In genomic region chr2:11764359-11764758, GRCh38 we compare ENCODE assay signal across 14 cellular contexts. TPM values are rescaled to one million over a fixed set of nuclear protein-coding genes. Genes with fewer than 3 reads are reported as not detected.
A peak's percentile ranks its signal among the peaks of the same experiment; 100 is the strongest.
DNase-seq lines count a peak whose midpoint lies in the region; ATAC-seq and TF ChIP-seq lines count a peak whose summit lies in the region.
"Had no signal": no experiment of that assay in that cellular context is flagged by ENCODE, and none has a peak within 500 bp of the region (broad histone marks: within the 10 kb centered on the region; RNA-seq: fewer than 3 reads in every experiment).

No MANE protein-coding gene starts in this region.

- no peak overlapping the region for H3K27ac ChIP-seq in lung (ENCODE audit: low read depth in 1 of 2, low read length in 1 of 2)
- H3K27ac ChIP-seq: SK-N-MC had no signal

- TF ChIP-seq CTCF in natural killer cell (IDR thresholded peaks at IDR 0.05) = no peak
- no peak for TF ChIP-seq CTCF in lung (IDR thresholded peaks at IDR 0.05; ENCODE audit: control extremely low read depth, extremely low read depth)

- H3K9me3 ChIP-seq in lung (ENCODE audit: control insufficient read depth in 2 of 2, insufficient read depth in 1 of 2, low read length in 1 of 2) = no peaks in the 10 kb centered on the region

- 75 to 83% methylated on average over 4 of the region's 4 CpGs for WGBS in lung, 2 donors

- H3K9me3 Mint-ChIP-seq in natural killer cell treated with Interleukin-12 subunit alpha and Interleukin-12 subunit beta and Interleukin-15 and Interleukin-18, amount 100 ng/mL, for 72 hours = no peaks in the 10 kb centered on the region
- no peaks in the 10 kb centered on the region for H3K9me3 Mint-ChIP-seq in natural killer cell
- H3K9me3 Mint-ChIP-seq in central memory CD8-positive, alpha-beta T cell = no peaks in the 10 kb centered on the region

- no peak overlapping the region for H3K4me3 ChIP-seq in lung
- H3K4me3 ChIP-seq: SK-N-MC had no signal

- no peak overlapping the region for H3K4me3 Mint-ChIP-seq in natural killer cell treated with Interleukin-12 subunit alpha and Interleukin-12 subunit beta and Interleukin-15 and Interleukin-18, amount 100 ng/mL, for 72 hours
- H3K4me3 Mint-ChIP-seq in natural killer cell = no peak overlapping the region
- no peak overlapping the region for H3K4me3 Mint-ChIP-seq in central memory CD8-positive, alpha-beta T cell

- peaks cover 3 to 9% of the 10 kb centered on the region in 2 donors for H3K4me1 ChIP-seq in lung (ENCODE audit: control insufficient read depth in 2 of 2, insufficient read depth in 2 of 2, low read length in 2 of 2)

- H3K27me3 ChIP-seq in lung (ENCODE audit: control insufficient read depth, insufficient read depth) = no peaks in the 10 kb centered on the region

- H3K27ac Mint-ChIP-seq in natural killer cell treated with Interleukin-12 subunit alpha and Interleukin-12 subunit beta and Interleukin-15 and Interleukin-18, amount 100 ng/mL, for 72 hours = peak overlapping the region; percentile 49 to 62
- peak overlapping the region in 1 of 2 donors; percentile 56 for H3K27ac Mint-ChIP-seq in natural killer cell
- peak overlapping the region; percentile 83 for H3K27ac Mint-ChIP-seq in central memory CD8-positive, alpha-beta T cell (ENCODE audit: low read depth)

- peaks cover 31% of the 10 kb centered on the region for H3K36me3 Mint-ChIP-seq in natural killer cell treated with Interleukin-12 subunit alpha and Interleukin-12 subunit beta and Interleukin-15 and Interleukin-18, amount 100 ng/mL, for 72 hours
- peaks cover 21% of the 10 kb centered on the region for H3K36me3 Mint-ChIP-seq in natural killer cell
- H3K36me3 Mint-ChIP-seq in central memory CD8-positive, alpha-beta T cell (ENCODE audit: insufficient read depth) = peaks cover 24% of the 10 kb centered on the region

- no peak for ATAC-seq in natural killer cell treated with Interleukin-12 subunit alpha and Interleukin-12 subunit beta and Interleukin-15 and Interleukin-18, amount 100 ng/mL, for 72 hours
- ATAC-seq in natural killer cell (no peak), lung (ENCODE audit: insufficient read depth, low FRiP score) (peak; percentile 11), HG03196 (IDR thresholded peaks at IDR 0.05; ENCODE audit: unreplicated experiment) (no peak)
- ATAC-seq in central memory CD8-positive, alpha-beta T cell (replicated peaks; ENCODE audit: extremely low read depth, poor library complexity, severe bottlenecking) = no peak

- H3K27me3 Mint-ChIP-seq in natural killer cell treated with Interleukin-12 subunit alpha and Interleukin-12 subunit beta and Interleukin-15 and Interleukin-18, amount 100 ng/mL, for 72 hours = no peaks in the 10 kb centered on the region
- no peaks in the 10 kb centered on the region for H3K27me3 Mint-ChIP-seq in natural killer cell (ENCODE audit: low read depth in 2 of 2)
- no peaks in the 10 kb centered on the region for H3K27me3 Mint-ChIP-seq in central memory CD8-positive, alpha-beta T cell

- peaks cover 9 to 23% of the 10 kb centered on the region in 2 donors for H3K36me3 ChIP-seq in lung (ENCODE audit: control insufficient read depth in 2 of 2, insufficient read depth in 2 of 2, low read length in 2 of 2)

- peaks cover 44 to 48% of the 10 kb centered on the region in 2 donors for H3K4me1 Mint-ChIP-seq in natural killer cell treated with Interleukin-12 subunit alpha and Interleukin-12 subunit beta and Interleukin-15 and Interleukin-18, amount 100 ng/mL, for 72 hours (ENCODE audit: low read depth in 2 of 2)
- peaks cover 43 to 59% of the 10 kb centered on the region in 2 donors for H3K4me1 Mint-ChIP-seq in natural killer cell
- H3K4me1 Mint-ChIP-seq in central memory CD8-positive, alpha-beta T cell = peaks cover 57% of the 10 kb centered on the region

- intact Hi-C loops in natural killer cell (cut with micrococcal nuclease) = no loop called here

- DNase-seq in natural killer cell treated with Interleukin-12 subunit alpha and Interleukin-12 subunit beta and Interleukin-15 and Interleukin-18, amount 100 ng/mL, for 72 hours (ENCODE audit: low spot score) = no peak
- DNase-seq in natural killer cell (no peak), lung (ENCODE audit: low spot score) (no peak), NCI-H2171 treated with DMSO at 0.1 percent for 48 hours (lab: John Stamatoyannopoulos, UW) (no peak), SKM-1 (lab: John Stamatoyannopoulos, UW; ENCODE audit: unreplicated experiment) (no peak), NCI-H345 treated with DMSO at 0.1 percent for 48 hours (lab: John Stamatoyannopoulos, UW; ENCODE audit: unreplicated experiment) (no peak)
- DNase-seq in central memory CD8-positive, alpha-beta T cell (ENCODE audit: low spot score in 2 of 2) = no peak
- DNase-seq: activated CD8-positive, alpha-beta memory T cell treated with anti-CD3 and anti-CD28 coated beads, Interleukin-2, amount 50 U/mL, for 4 hours; AML-193; amniotic stem cell; midbrain; NCI-H187 had no signal

RNA-seq across cellular contexts. Expression of gene LPIN1, which starts 17.9 kb away (rescaled TPM):
- 100 to 1,000 TPM in 1 of 2 donors, 10 to 100 TPM in 1; 63.0 to 112 TPM for total RNA-seq in natural killer cell treated with Interleukin-12 subunit alpha and Interleukin-12 subunit beta and Interleukin-15 and Interleukin-18, amount 100 ng/mL, for 72 hours
- 100 to 1,000 TPM in 2 of 3 donors, 10 to 100 TPM in 1; 95.0 to 122 (median 118) TPM for total RNA-seq in natural killer cell
- 10 to 100 TPM; 36.1 to 43.4 TPM for total RNA-seq in lung
- polyA plus RNA-seq in lung = 10 to 100 TPM; 14.7 to 16.0 TPM
